In genomic region chr17:17947309-17947708, GRCh38 we compare ENCODE assay signal across 1 cellular context.
TF ChIP-seq lines count a peak whose summit lies in the region.

No MANE protein-coding gene starts in this region.

TF ChIP-seq in IMR-90, 13 proteins besides CTCF, POLR2A, EP300 and RAD21:
- TF ChIP-seq NFE2L2 (IDR thresholded peaks at IDR 0.05; ENCODE audit: low read depth, low read length) = no peak
- no peak for TF ChIP-seq USF2 (IDR thresholded peaks at IDR 0.05; ENCODE audit: low read depth, low read length)
- TF ChIP-seq RCOR1 (IDR thresholded peaks at IDR 0.05; ENCODE audit: insufficient replicate concordance, low read length) = no peak
- TF ChIP-seq FOS (IDR thresholded peaks at IDR 0.05; ENCODE audit: low read depth, low read length) = no peak
- TF ChIP-seq BHLHE40 (IDR thresholded peaks at IDR 0.05; ENCODE audit: low read depth, low read length) = no peak
- TF ChIP-seq RFX5 (IDR thresholded peaks at IDR 0.05; ENCODE audit: low read depth, low read length) = no peak
- no peak for TF ChIP-seq MXI1 (IDR thresholded peaks at IDR 0.05; ENCODE audit: borderline replicate concordance, low read depth, low read length)
- TF ChIP-seq CEBPB (IDR thresholded peaks at IDR 0.05; ENCODE audit: low read depth, low read length) = no peak
- TF ChIP-seq CHD1 (IDR thresholded peaks at IDR 0.05; ENCODE audit: low read depth, low read length) = no peak
- no peak for TF ChIP-seq MAZ (IDR thresholded peaks at IDR 0.05; ENCODE audit: borderline replicate concordance, low read depth, low read length)
- TF ChIP-seq ELK1 (IDR thresholded peaks at IDR 0.05; ENCODE audit: borderline replicate concordance, low read depth, low read length) = no peak
- no peak for TF ChIP-seq SMC3 (IDR thresholded peaks at IDR 0.05; ENCODE audit: low read depth, low read length)
- TF ChIP-seq MAFK (IDR thresholded peaks at IDR 0.05; ENCODE audit: low read depth, low read length) = no peak
